36 cellular contexts compared by ENCODE assay signal in the genomic region with DNA sequence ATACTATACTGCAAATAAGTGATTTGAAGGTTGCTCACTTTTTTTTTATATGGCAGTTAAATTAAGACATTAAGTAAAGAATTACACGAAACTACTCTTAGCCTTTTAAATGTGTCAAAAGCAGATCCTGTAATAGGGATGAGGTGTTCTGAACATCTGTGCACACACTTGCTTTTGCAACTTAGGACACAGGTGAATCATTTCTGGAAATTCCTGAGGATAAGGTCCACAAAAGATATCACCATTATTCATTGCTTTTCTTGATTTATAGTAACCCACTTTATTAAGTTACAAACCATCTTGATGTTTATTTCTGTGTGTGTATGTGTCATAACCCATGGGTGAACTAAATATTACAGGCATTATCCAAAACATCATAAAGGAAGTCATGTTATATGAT. TPM values are rescaled to one million over a fixed set of nuclear protein-coding genes. Genes with fewer than 3 reads are reported as not detected.
"Had no signal": no experiment of that assay in that cellular context is flagged by ENCODE, and none has a peak within 500 bp of the region (broad histone marks: within the 10 kb centered on the region; RNA-seq: fewer than 3 reads in every experiment).

No MANE protein-coding gene starts in this region.

- H3K36me3 ChIP-seq: ascending aorta, cardiac muscle cell had no signal

- ATAC-seq: activated CD8-positive, alpha-beta T cell treated with anti-CD3 and anti-CD28 coated beads for 36 hours; activated naive CD8-positive, alpha-beta T cell treated with anti-CD3 and anti-CD28 coated beads, Interleukin-2, amount 50 U/mL, for 24 hours had no signal

- H3K4me1 Mint-ChIP-seq: activated B cell treated with CpG ODN at 0.5 μM for 24 hours; activated CD4-positive, alpha-beta T cell treated with anti-CD3 and anti-CD28 coated beads, Interleukin-2, amount 10 ng/mL, durations not matched to agents 24 days and 14 days; activated naive CD4-positive, alpha-beta T cell treated with anti-CD3 and anti-CD28 coated beads, Interleukin-2, amount 10 ng/mL, durations not matched to agents 7 days and 5 days; activated naive CD4-positive, alpha-beta T cell treated with anti-CD3 and anti-CD28 coated beads, Interleukin-2, amount 50 U/mL, for 24 hours; activated naive CD8-positive, alpha-beta T cell treated with anti-CD3 and anti-CD28 coated beads, Interleukin-2, amount 10 ng/mL, durations not matched to agents 7 days and 5 days; activated naive CD8-positive, alpha-beta T cell treated with anti-CD3 and anti-CD28 coated beads, Interleukin-2, amount 50 U/mL, for 24 hours; brain; central memory CD8-positive, alpha-beta T cell had no signal

- H3K4me3 ChIP-seq: ascending aorta, cardiac muscle cell had no signal

- H3K27me3 Mint-ChIP-seq: activated B cell treated with CpG ODN at 0.5 μM for 24 hours; activated CD4-positive, alpha-beta memory T cell treated with anti-CD3 and anti-CD28 coated beads for 36 hours; activated CD4-positive, alpha-beta T cell treated with anti-CD3 and anti-CD28 coated beads, Interleukin-2, amount 10 ng/mL, durations not matched to agents 24 days and 14 days; activated CD8-positive, alpha-beta T cell treated with anti-CD3 and anti-CD28 coated beads for 36 hours; activated naive CD4-positive, alpha-beta T cell treated with anti-CD3 and anti-CD28 coated beads, Interleukin-2, amount 10 ng/mL, durations not matched to agents 7 days and 5 days; activated naive CD4-positive, alpha-beta T cell treated with anti-CD3 and anti-CD28 coated beads, Interleukin-2, amount 50 U/mL, for 24 hours; activated naive CD8-positive, alpha-beta T cell; activated naive CD8-positive, alpha-beta T cell treated with anti-CD3 and anti-CD28 coated beads, Interleukin-2, amount 10 ng/mL, durations not matched to agents 7 days and 5 days; activated naive CD8-positive, alpha-beta T cell treated with anti-CD3 and anti-CD28 coated beads, Interleukin-2, amount 50 U/mL, for 24 hours; activated T-cell treated with anti-CD3 and anti-CD28 coated beads, Interleukin-2, amount 50 U/mL, for 24 hours; brain; central memory CD8-positive, alpha-beta T cell had no signal

- DNase-seq: activated B cell treated with CpG ODN at 0.5 μM for 24 hours; activated CD4-positive, alpha-beta memory T cell treated with anti-CD3 and anti-CD28 coated beads for 36 hours; activated CD4-positive, alpha-beta T cell treated with anti-CD3 and anti-CD28 coated beads for 4 hours; activated CD4-positive, alpha-beta T cell treated with anti-CD3 and anti-CD28 coated beads, Interleukin-2, amount 10 ng/mL, durations not matched to agents 24 days and 14 days; activated CD4-positive, alpha-beta T cell treated with anti-CD3 and anti-CD28 coated beads, Interleukin-2, amount 50 U/mL, for 1 hour; activated CD4-positive, alpha-beta T cell treated with anti-CD3 and anti-CD28 coated beads, Interleukin-2, amount 50 U/mL, for 4 hours; activated CD4-positive, CD25-positive, alpha-beta regulatory T cell treated with anti-CD3 and anti-CD28 coated beads, Interleukin-2, amount 50 U/mL, for 72 hours; activated CD8-positive, alpha-beta memory T cell treated with anti-CD3 and anti-CD28 coated beads, Interleukin-2, amount 50 U/mL, for 4 hours; activated CD8-positive, alpha-beta T cell treated with anti-CD3 and anti-CD28 coated beads for 36 hours; activated effector memory CD4-positive, alpha-beta T cell treated with Interleukin-2 at 50 U/mL for 16 hours; activated gamma-delta T cell; activated naive CD4-positive, alpha-beta T cell treated with anti-CD3 and anti-CD28 coated beads, Interleukin-2, amount 10 ng/mL, durations not matched to agents 7 days and 5 days; activated naive CD4-positive, alpha-beta T cell treated with Interleukin-2 at 50 U/mL for 16 hours; activated naive CD8-positive, alpha-beta T cell treated with anti-CD3 and anti-CD28 coated beads, Interleukin-2, amount 10 ng/mL, durations not matched to agents 7 days and 5 days; activated naive CD8-positive, alpha-beta T cell treated with anti-CD3 and anti-CD28 coated beads, Interleukin-2, amount 50 U/mL, for 24 hours; activated T-cell treated with anti-CD3 and anti-CD28 coated beads, Interleukin-2, amount 50 U/mL, for 24 hours; activated T-cell treated with anti-CD3 and anti-CD28 coated beads, Interleukin-2, amount 50 U/mL, for 48 hours; amygdala; anterior cingulate cortex; cerebellar nuclear complex; T-helper 1 cell; T-helper 2 cell; T-helper 9 cell had no signal

- H3K27me3 ChIP-seq: ascending aorta, cardiac muscle cell had no signal

- H3K27ac Mint-ChIP-seq: activated B cell treated with CpG ODN at 0.5 μM for 24 hours; activated CD4-positive, alpha-beta memory T cell treated with anti-CD3 and anti-CD28 coated beads for 36 hours; activated CD4-positive, alpha-beta T cell treated with anti-CD3 and anti-CD28 coated beads, Interleukin-2, amount 10 ng/mL, durations not matched to agents 24 days and 14 days; activated CD8-positive, alpha-beta T cell treated with anti-CD3 and anti-CD28 coated beads for 36 hours; activated naive CD4-positive, alpha-beta T cell treated with anti-CD3 and anti-CD28 coated beads, Interleukin-2, amount 10 ng/mL, durations not matched to agents 7 days and 5 days; activated naive CD4-positive, alpha-beta T cell treated with anti-CD3 and anti-CD28 coated beads, Interleukin-2, amount 50 U/mL, for 24 hours; activated naive CD8-positive, alpha-beta T cell; activated naive CD8-positive, alpha-beta T cell treated with anti-CD3 and anti-CD28 coated beads, Interleukin-2, amount 10 ng/mL, durations not matched to agents 7 days and 5 days; activated naive CD8-positive, alpha-beta T cell treated with anti-CD3 and anti-CD28 coated beads, Interleukin-2, amount 50 U/mL, for 24 hours; activated T-cell treated with anti-CD3 and anti-CD28 coated beads, Interleukin-2, amount 50 U/mL, for 24 hours; activated T-helper 2 cell treated with anti-CD3 and anti-CD28 coated beads, Interferon-gamma antibody, Interleukin-2, Interleukin-4, amounts not matched to agents 10 μg/mL and 5 μg/mL and 100 μg/mL, durations not matched to agents 14 hours and 24 hours and 36 hours; brain; T-helper 1 cell treated with Interleukin-12 subunit alpha and Interleukin-12 subunit beta and Interleukin-4 antibody, amounts not matched to agents 30 μg/mL and 1 μg/mL, for 36 hours; T-helper 2 cell treated with Interferon-gamma antibody and Interleukin-4, amounts not matched to agents 5 μg/mL and 100 μg/mL, for 36 hours had no signal

- H3K9me3 ChIP-seq: ascending aorta had no signal

- H3K4me3 Mint-ChIP-seq: activated B cell treated with CpG ODN at 0.5 μM for 24 hours; activated CD4-positive, alpha-beta memory T cell treated with anti-CD3 and anti-CD28 coated beads for 36 hours; activated CD4-positive, alpha-beta T cell treated with anti-CD3 and anti-CD28 coated beads, Interleukin-2, amount 10 ng/mL, durations not matched to agents 24 days and 14 days; activated CD8-positive, alpha-beta T cell treated with anti-CD3 and anti-CD28 coated beads for 36 hours; activated naive CD4-positive, alpha-beta T cell treated with anti-CD3 and anti-CD28 coated beads, Interleukin-2, amount 10 ng/mL, durations not matched to agents 7 days and 5 days; activated naive CD4-positive, alpha-beta T cell treated with anti-CD3 and anti-CD28 coated beads, Interleukin-2, amount 50 U/mL, for 24 hours; activated naive CD8-positive, alpha-beta T cell; activated naive CD8-positive, alpha-beta T cell treated with anti-CD3 and anti-CD28 coated beads, Interleukin-2, amount 10 ng/mL, durations not matched to agents 7 days and 5 days; activated naive CD8-positive, alpha-beta T cell treated with anti-CD3 and anti-CD28 coated beads, Interleukin-2, amount 50 U/mL, for 24 hours; activated T-cell treated with anti-CD3 and anti-CD28 coated beads, Interleukin-2, amount 50 U/mL, for 24 hours; brain; central memory CD8-positive, alpha-beta T cell; T-helper 1 cell treated with Interleukin-12 subunit alpha and Interleukin-12 subunit beta and Interleukin-4 antibody, amounts not matched to agents 30 μg/mL and 1 μg/mL, for 36 hours; T-helper 2 cell treated with Interferon-gamma antibody and Interleukin-4, amounts not matched to agents 5 μg/mL and 100 μg/mL, for 36 hours had no signal

- H3K4me1 ChIP-seq: ascending aorta had no signal

- H3K9me3 Mint-ChIP-seq: activated B cell treated with CpG ODN at 0.5 μM for 24 hours; activated CD4-positive, alpha-beta memory T cell treated with anti-CD3 and anti-CD28 coated beads for 36 hours; activated CD4-positive, alpha-beta T cell treated with anti-CD3 and anti-CD28 coated beads, Interleukin-2, amount 10 ng/mL, durations not matched to agents 24 days and 14 days; activated naive CD8-positive, alpha-beta T cell treated with anti-CD3 and anti-CD28 coated beads, Interleukin-2, amount 10 ng/mL, durations not matched to agents 7 days and 5 days; activated naive CD8-positive, alpha-beta T cell treated with anti-CD3 and anti-CD28 coated beads, Interleukin-2, amount 50 U/mL, for 24 hours; activated T-helper 2 cell treated with anti-CD3 and anti-CD28 coated beads, Interferon-gamma antibody, Interleukin-2, Interleukin-4, amounts not matched to agents 10 μg/mL and 5 μg/mL and 100 μg/mL, durations not matched to agents 14 hours and 24 hours and 36 hours; brain; T-helper 1 cell treated with Interleukin-12 subunit alpha and Interleukin-12 subunit beta and Interleukin-4 antibody, amounts not matched to agents 30 μg/mL and 1 μg/mL, for 36 hours; T-helper 2 cell treated with Interferon-gamma antibody and Interleukin-4, amounts not matched to agents 5 μg/mL and 100 μg/mL, for 36 hours had no signal

- H3K36me3 Mint-ChIP-seq: activated CD4-positive, alpha-beta memory T cell treated with anti-CD3 and anti-CD28 coated beads for 36 hours; activated naive CD4-positive, alpha-beta T cell treated with anti-CD3 and anti-CD28 coated beads, Interleukin-2, amount 10 ng/mL, durations not matched to agents 7 days and 5 days; activated naive CD4-positive, alpha-beta T cell treated with anti-CD3 and anti-CD28 coated beads, Interleukin-2, amount 50 U/mL, for 24 hours; activated naive CD8-positive, alpha-beta T cell; activated naive CD8-positive, alpha-beta T cell treated with anti-CD3 and anti-CD28 coated beads, Interleukin-2, amount 10 ng/mL, durations not matched to agents 7 days and 5 days; brain had no signal

- FAIRE-seq: TTC549 had no signal

- H3K27ac ChIP-seq: ascending aorta, cardiac muscle cell, VCaP had no signal

RNA-seq across cellular contexts. Expression of a gene that starts 55.9 kb away (rescaled TPM):
- total RNA-seq: activated B cell treated with CpG ODN at 0.5 μM for 24 hours; activated CD4-positive, alpha-beta memory T cell treated with anti-CD3 and anti-CD28 coated beads for 36 hours; activated CD4-positive, alpha-beta T cell treated with anti-CD3 and anti-CD28 coated beads, Interleukin-2, amount 10 ng/mL, durations not matched to agents 24 days and 14 days; activated CD8-positive, alpha-beta memory T cell treated with anti-CD3 and anti-CD28 coated beads for 36 hours; activated CD8-positive, alpha-beta T cell treated with anti-CD3 and anti-CD28 coated beads for 36 hours; activated naive CD8-positive, alpha-beta T cell treated with anti-CD3 and anti-CD28 coated beads, Interleukin-2, amount 10 ng/mL, durations not matched to agents 7 days and 5 days; activated T-helper 2 cell treated with anti-CD3 and anti-CD28 coated beads, Interferon-gamma antibody, Interleukin-2, Interleukin-4, amounts not matched to agents 10 μg/mL and 5 μg/mL and 100 μg/mL, durations not matched to agents 14 hours and 24 hours and 36 hours; ascending aorta had no signal
- polyA plus RNA-seq: adipose tissue had no signal
